34 cellular contexts compared by ENCODE assay signal in the genomic region with DNA sequence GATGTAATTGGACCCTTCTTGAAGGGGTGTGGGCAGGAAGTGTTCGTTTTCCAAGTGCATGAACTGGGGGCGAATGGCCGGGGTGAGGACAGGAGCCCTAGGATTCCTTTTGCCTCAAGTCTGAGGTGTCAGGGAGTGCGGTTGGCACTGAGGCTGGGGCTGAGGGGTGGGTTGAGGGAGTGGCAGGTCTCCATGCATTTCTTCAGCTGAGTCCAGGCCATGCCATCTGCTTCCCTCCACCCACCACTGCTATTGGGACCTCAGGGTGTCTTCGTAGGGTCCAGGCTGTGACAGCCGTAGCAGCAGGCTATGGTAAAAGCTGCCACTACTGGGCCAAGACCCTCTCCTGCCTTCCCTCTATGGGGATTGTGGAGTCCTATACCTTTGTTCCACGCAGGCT.
"Had no signal": no experiment of that assay in that cellular context is flagged by ENCODE, and none has a peak within 500 bp of the region (broad histone marks: within the 10 kb centered on the region; RNA-seq: fewer than 3 reads in every experiment).

No MANE protein-coding gene starts in this region.

- H3K27ac Mint-ChIP-seq: activated CD4-positive, alpha-beta memory T cell treated with anti-CD3 and anti-CD28 coated beads, Interleukin-2, amount 10 ng/mL, durations not matched to agents 7 days and 5 days; activated CD4-positive, alpha-beta T cell treated with anti-CD3 and anti-CD28 coated beads for 36 hours; activated CD4-positive, alpha-beta T cell treated with anti-CD3 and anti-CD28 coated beads, Interleukin-2, amount 10 ng/mL, durations not matched to agents 7 days and 5 days; activated CD8-positive, alpha-beta T cell treated with anti-CD3 and anti-CD28 coated beads, Interleukin-2, amount 10 ng/mL, durations not matched to agents 7 days and 5 days; activated naive CD4-positive, alpha-beta T cell treated with anti-CD3 and anti-CD28 coated beads for 36 hours; activated naive CD4-positive, alpha-beta T cell treated with anti-CD3 and anti-CD28 coated beads, Interleukin-2, amount 50 U/mL, for 72 hours; activated naive CD8-positive, alpha-beta T cell treated with anti-CD3 and anti-CD28 coated beads for 36 hours; activated T-cell treated with anti-CD3 and anti-CD28 coated beads, Interleukin-2, amount 50 U/mL, for 24 hours; activated T-helper 2 cell treated with anti-CD3 and anti-CD28 coated beads, Interferon-gamma antibody, Interleukin-2, Interleukin-4, amounts not matched to agents 10 μg/mL and 5 μg/mL and 100 μg/mL, durations not matched to agents 14 hours and 24 hours and 36 hours; T-helper 1 cell treated with Interleukin-12 subunit alpha and Interleukin-12 subunit beta and Interleukin-4 antibody, amounts not matched to agents 30 μg/mL and 1 μg/mL, for 36 hours; T-helper 2 cell treated with Interferon-gamma antibody and Interleukin-4, amounts not matched to agents 5 μg/mL and 100 μg/mL, for 36 hours; WTC11 had no signal

- H3K9me3 ChIP-seq: adrenal gland, body of pancreas, breast epithelium had no signal

- ATAC-seq: activated CD4-positive, alpha-beta T cell treated with anti-CD3 and anti-CD28 coated beads for 36 hours; activated CD4-positive, CD25-positive, alpha-beta regulatory T cell treated with anti-CD3 and anti-CD28 coated beads, Interleukin-2, amount 50 U/mL, for 24 hours; activated CD8-positive, alpha-beta T cell treated with anti-CD3 and anti-CD28 coated beads, Interleukin-2, amount 10 ng/mL, durations not matched to agents 7 days and 5 days; activated naive CD4-positive, alpha-beta T cell treated with anti-CD3 and anti-CD28 coated beads, Interleukin-2, amount 50 U/mL, for 72 hours; body of pancreas; WTC11 had no signal

- H3K9me3 Mint-ChIP-seq: activated CD4-positive, alpha-beta memory T cell treated with anti-CD3 and anti-CD28 coated beads, Interleukin-2, amount 10 ng/mL, durations not matched to agents 7 days and 5 days; activated CD4-positive, alpha-beta T cell treated with anti-CD3 and anti-CD28 coated beads, Interleukin-2, amount 10 ng/mL, durations not matched to agents 7 days and 5 days; activated naive CD4-positive, alpha-beta T cell treated with anti-CD3 and anti-CD28 coated beads for 36 hours; activated naive CD4-positive, alpha-beta T cell treated with anti-CD3 and anti-CD28 coated beads, Interleukin-2, amount 50 U/mL, for 72 hours; activated naive CD8-positive, alpha-beta T cell treated with anti-CD3 and anti-CD28 coated beads for 36 hours; activated T-cell treated with anti-CD3 and anti-CD28 coated beads, Interleukin-2, amount 50 U/mL, for 24 hours; activated T-helper 2 cell treated with anti-CD3 and anti-CD28 coated beads, Interferon-gamma antibody, Interleukin-2, Interleukin-4, amounts not matched to agents 10 μg/mL and 5 μg/mL and 100 μg/mL, durations not matched to agents 14 hours and 24 hours and 36 hours; T-helper 1 cell treated with Interleukin-12 subunit alpha and Interleukin-12 subunit beta and Interleukin-4 antibody, amounts not matched to agents 30 μg/mL and 1 μg/mL, for 36 hours; T-helper 2 cell treated with Interferon-gamma antibody and Interleukin-4, amounts not matched to agents 5 μg/mL and 100 μg/mL, for 36 hours had no signal

- H3K36me3 ChIP-seq: adrenal gland, brain microvascular endothelial cell, breast epithelium had no signal

- DNase-seq: activated CD4-positive, alpha-beta memory T cell treated with anti-CD3 and anti-CD28 coated beads, Interleukin-2, amount 10 ng/mL, durations not matched to agents 7 days and 5 days; activated CD4-positive, alpha-beta T cell treated with anti-CD3 and anti-CD28 coated beads for 1 hour; activated CD4-positive, alpha-beta T cell treated with anti-CD3 and anti-CD28 coated beads for 36 hours; activated CD4-positive, alpha-beta T cell treated with anti-CD3 and anti-CD28 coated beads for 48 hours; activated CD4-positive, alpha-beta T cell treated with anti-CD3 and anti-CD28 coated beads, Interleukin-2, amount 10 ng/mL, durations not matched to agents 7 days and 5 days; activated CD4-positive, alpha-beta T cell treated with anti-CD3 and anti-CD28 coated beads, Interleukin-2, amount 50 U/mL, for 48 hours; activated CD4-positive, CD25-positive, alpha-beta regulatory T cell; activated CD8-positive, alpha-beta memory T cell treated with anti-CD3 and anti-CD28 coated beads, Interleukin-2, amount 50 U/mL, for 48 hours; activated effector memory CD4-positive, alpha-beta T cell treated with Interleukin-2 at 50 U/mL for 16 hours; activated gamma-delta T cell treated with Interleukin-2 at 50 U/mL for 16 hours; activated naive CD4-positive, alpha-beta T cell; activated naive CD4-positive, alpha-beta T cell treated with anti-CD3 and anti-CD28 coated beads for 36 hours; activated naive CD4-positive, alpha-beta T cell treated with anti-CD3 and anti-CD28 coated beads, Interleukin-2, amount 50 U/mL, for 16 hours; activated naive CD8-positive, alpha-beta T cell treated with anti-CD3 and anti-CD28 coated beads for 36 hours; activated T-cell treated with anti-CD3 and anti-CD28 coated beads, Interleukin-2, amount 50 U/mL, for 24 hours; activated T-cell treated with anti-CD3 and anti-CD28 coated beads, Interleukin-2, amount 50 U/mL, for 48 hours; amniotic stem cell; aorta; body of pancreas; brain microvascular endothelial cell; central memory CD4-positive, alpha-beta T cell; T-helper 1 cell; T-helper 2 cell; T-helper 9 cell had no signal

- H3K4me3 ChIP-seq: adrenal gland, body of pancreas, breast epithelium had no signal

- H3K27me3 ChIP-seq: adrenal gland, body of pancreas, brain microvascular endothelial cell, breast epithelium had no signal

- H3K27me3 Mint-ChIP-seq: activated CD4-positive, alpha-beta memory T cell treated with anti-CD3 and anti-CD28 coated beads, Interleukin-2, amount 10 ng/mL, durations not matched to agents 7 days and 5 days; activated CD4-positive, alpha-beta T cell treated with anti-CD3 and anti-CD28 coated beads for 36 hours; activated CD4-positive, alpha-beta T cell treated with anti-CD3 and anti-CD28 coated beads, Interleukin-2, amount 10 ng/mL, durations not matched to agents 7 days and 5 days; activated naive CD8-positive, alpha-beta T cell treated with anti-CD3 and anti-CD28 coated beads for 36 hours; activated T-cell treated with anti-CD3 and anti-CD28 coated beads, Interleukin-2, amount 50 U/mL, for 24 hours had no signal

- H3K27ac ChIP-seq: adrenal gland, body of pancreas, brain microvascular endothelial cell, breast epithelium, VCaP had no signal

- H3K4me3 Mint-ChIP-seq: activated CD4-positive, alpha-beta memory T cell treated with anti-CD3 and anti-CD28 coated beads, Interleukin-2, amount 10 ng/mL, durations not matched to agents 7 days and 5 days; activated CD4-positive, alpha-beta T cell treated with anti-CD3 and anti-CD28 coated beads for 36 hours; activated CD4-positive, alpha-beta T cell treated with anti-CD3 and anti-CD28 coated beads, Interleukin-2, amount 10 ng/mL, durations not matched to agents 7 days and 5 days; activated CD8-positive, alpha-beta T cell treated with anti-CD3 and anti-CD28 coated beads, Interleukin-2, amount 10 ng/mL, durations not matched to agents 7 days and 5 days; activated naive CD4-positive, alpha-beta T cell treated with anti-CD3 and anti-CD28 coated beads for 36 hours; activated naive CD8-positive, alpha-beta T cell treated with anti-CD3 and anti-CD28 coated beads for 36 hours; activated T-cell treated with anti-CD3 and anti-CD28 coated beads, Interleukin-2, amount 50 U/mL, for 24 hours; T-helper 1 cell treated with Interleukin-12 subunit alpha and Interleukin-12 subunit beta and Interleukin-4 antibody, amounts not matched to agents 30 μg/mL and 1 μg/mL, for 36 hours; T-helper 2 cell treated with Interferon-gamma antibody and Interleukin-4, amounts not matched to agents 5 μg/mL and 100 μg/mL, for 36 hours; WTC11 had no signal

- H3K36me3 Mint-ChIP-seq: activated naive CD4-positive, alpha-beta T cell treated with anti-CD3 and anti-CD28 coated beads, Interleukin-2, amount 50 U/mL, for 72 hours; activated naive CD8-positive, alpha-beta T cell treated with anti-CD3 and anti-CD28 coated beads for 36 hours; WTC11 had no signal

- H3K4me1 Mint-ChIP-seq: activated CD4-positive, alpha-beta memory T cell treated with anti-CD3 and anti-CD28 coated beads, Interleukin-2, amount 10 ng/mL, durations not matched to agents 7 days and 5 days; activated CD4-positive, alpha-beta T cell treated with anti-CD3 and anti-CD28 coated beads for 36 hours; activated CD4-positive, alpha-beta T cell treated with anti-CD3 and anti-CD28 coated beads, Interleukin-2, amount 10 ng/mL, durations not matched to agents 7 days and 5 days; activated naive CD8-positive, alpha-beta T cell treated with anti-CD3 and anti-CD28 coated beads for 36 hours had no signal
